ENCODE assay signal across 8 cellular contexts in genomic region chr2:128027801-128028667, GRCh38. TPM values are rescaled to one million over a fixed set of nuclear protein-coding genes. Genes with fewer than 3 reads are reported as not detected.
DNase-seq lines count a peak whose midpoint lies in the region; ATAC-seq, FAIRE-seq and TF ChIP-seq lines count a peak whose summit lies in the region.

TSS of gene SAP130 (minus strand) at chr2:128028059. CDS start at chr2:128026292, 1,767 bp downstream.

- peak within 1 kb of the TSS; percentile 100 for H3K9ac ChIP-seq in neuronal stem cell (ENCODE audit: low read depth, low read length, poor library complexity)
- H3K9ac ChIP-seq in subcutaneous abdominal adipose tissue (ENCODE audit: low read length in 5 of 5), result peak within 1 kb of the TSS; percentile 3 to 83 (median 77)

- peak within 1 kb of the TSS; percentile 74 for H4K8ac ChIP-seq in neuronal stem cell (ENCODE audit: low read depth, low read length)

- H3K4me1 ChIP-seq in neuronal stem cell (ENCODE audit: control insufficient read depth in 2 of 2, insufficient read depth in 1 of 2, low read depth in 1 of 2, low read length in 2 of 2) (peaks cover 4 to 8% of the 10 kb centered on the region in 2 donors), subcutaneous abdominal adipose tissue (ENCODE audit: control insufficient read depth in 5 of 5, insufficient read depth in 5 of 5, low read length in 5 of 5) (peaks cover 3 to 14% (median 13%) of the 10 kb centered on the region in 5 donors)

- no peaks in the 10 kb centered on the region for H3K79me1 ChIP-seq in neuronal stem cell (ENCODE audit: low read depth, low read length)

- peak; percentile 99 for DNase-seq in NB4 (ENCODE audit: low read depth)
- peak; percentile 96 for DNase-seq in SK-N-DZ (ENCODE audit: low spot score)
- DNase-seq in activated naive CD4-positive, alpha-beta T cell treated with Interleukin-2 at 50 U/mL for 16 hours, result peak; percentile 99
- peak; percentile 96 to 98 for DNase-seq in frontal cortex (ENCODE audit: low spot score in 2 of 2)
- DNase-seq in neuronal stem cell (ENCODE audit: low spot score), result peak; percentile 94

- H2BK120ac ChIP-seq in neuronal stem cell (ENCODE audit: low read depth, low read length), result no peak within 1 kb of the TSS

- no peak for FAIRE-seq in frontal cortex (lab: Jason Lieb, UNC)

- peak within 1 kb of the TSS; percentile 99 for H3K18ac ChIP-seq in neuronal stem cell (ENCODE audit: low read length)

- peak; percentile 82 for ATAC-seq in HG02571 (IDR thresholded peaks at IDR 0.05; ENCODE audit: unreplicated experiment)

- H2BK5ac ChIP-seq in neuronal stem cell (ENCODE audit: low read length), result no peak within 1 kb of the TSS

- no peak within 1 kb of the TSS for H2BK12ac ChIP-seq in neuronal stem cell (ENCODE audit: low read length)

- peak within 1 kb of the TSS; percentile 87 for H3K4me2 ChIP-seq in neuronal stem cell (ENCODE audit: insufficient read depth, low read length, poor library complexity, severe bottlenecking)

- H3K4ac ChIP-seq in neuronal stem cell (ENCODE audit: low read length), result peak within 1 kb of the TSS; percentile 61

- peaks cover 1 to 14% of the 10 kb centered on the region in 2 donors for H3K9me3 ChIP-seq in neuronal stem cell (replicated peaks in 1 of 2; ENCODE audit: control insufficient read depth in 2 of 2, insufficient read depth in 1 of 2, low read depth in 1 of 2, low read length in 2 of 2)
- peaks cover 0 to 2% (median 0%) of the 10 kb centered on the region in 5 donors for H3K9me3 ChIP-seq in subcutaneous abdominal adipose tissue (ENCODE audit: control insufficient read depth in 5 of 5, low read length in 5 of 5)

- no peak within 1 kb of the TSS for H2BK15ac ChIP-seq in neuronal stem cell (ENCODE audit: low read length)

- H3K14ac ChIP-seq in neuronal stem cell (ENCODE audit: low read length), result peak within 1 kb of the TSS; percentile 99

- H2AFZ ChIP-seq in neuronal stem cell (ENCODE audit: low read length), result peak within 1 kb of the TSS; percentile 91

- TF ChIP-seq POLR2A in NB4 (IDR thresholded peaks at IDR 0.05; ENCODE audit: extremely low read depth, insufficient read length), result peak; percentile 71

- H3K4me3 ChIP-seq in GM08714 (ENCODE audit: low read length) (peak within 1 kb of the TSS; percentile 99), NB4 (ENCODE audit: low read depth, low read length) (peak within 1 kb of the TSS; percentile 77), neuronal stem cell (ENCODE audit: low read length in 2 of 2) (peak within 1 kb of the TSS; percentile 98), subcutaneous abdominal adipose tissue (ENCODE audit: low read depth in 1 of 5, low read length in 5 of 5) (peak within 1 kb of the TSS; percentile 68 to 95 (median 89))

- no CpG with 5 or more reads among the region's 106 CpGs for WGBS in neuronal stem cell (ENCODE audit: extremely low coverage in 2 of 2, insufficient read length in 2 of 2, insufficient replicate concordance in 1 of 2), 2 donors

- peak within 1 kb of the TSS; percentile 71 for H2AK5ac ChIP-seq in neuronal stem cell (ENCODE audit: low read depth, low read length)

- peak within 1 kb of the TSS; percentile 70 for H3K23ac ChIP-seq in neuronal stem cell (ENCODE audit: low read depth, low read length, poor library complexity)

- no peak for TF ChIP-seq CTCF in NB4 (IDR thresholded peaks at IDR 0.05; ENCODE audit: low read depth, low read length)

- peak within 1 kb of the TSS; percentile 62 for H4K91ac ChIP-seq in neuronal stem cell (ENCODE audit: low read depth, low read length, poor library complexity)

- H3K27ac ChIP-seq in neuronal stem cell (replicated peaks; ENCODE audit: low read length), result peak within 1 kb of the TSS; percentile 78
- peak within 1 kb of the TSS; percentile 80 for H3K27ac ChIP-seq in subcutaneous abdominal adipose tissue (ENCODE audit: low read depth, low read length)

- H3K36me3 ChIP-seq in neuronal stem cell (replicated peaks in 1 of 2; ENCODE audit: control insufficient read depth in 2 of 2, insufficient read depth in 2 of 2, low read length in 2 of 2) (peaks cover 0 to 25% of the 10 kb centered on the region in 2 donors), subcutaneous abdominal adipose tissue (ENCODE audit: control insufficient read depth in 5 of 5, insufficient read depth in 5 of 5, low read length in 5 of 5) (no peaks in the 10 kb centered on the region)

- peaks cover 0 to 17% (median 8%) of the 10 kb centered on the region in 3 experiments for H3K27me3 ChIP-seq in neuronal stem cell (ENCODE audit: control insufficient read depth in 3 of 3, insufficient read depth in 3 of 3, low read depth in 1 of 3, low read length in 3 of 3)
- no peaks in the 10 kb centered on the region for H3K27me3 ChIP-seq in subcutaneous abdominal adipose tissue (ENCODE audit: control insufficient read depth in 5 of 5, insufficient read depth in 4 of 5, low read length in 5 of 5)

RNA-seq across cellular contexts. Expression of gene SAP130, which starts in this region (rescaled TPM):
- 8.7 TPM in 2 replicates for polyA plus RNA-seq in SK-N-DZ (2014; cell fraction: cytosol; rRNA removed)
- 5.6 and 6.5 TPM in 2 replicates for polyA plus RNA-seq in SK-N-DZ (2014; cell fraction: nucleus; rRNA removed)
- 4.9 TPM for total RNA-seq in frontal cortex
- polyA plus RNA-seq in neuronal stem cell (2013, experiment 1 of 2), result 26.2 TPM
- polyA plus RNA-seq in neuronal stem cell (2013, experiment 2 of 2), result 26.2 TPM

Comparison
In these comparisons a context has a peak if more than half of its experiments do, and no peak if none do; other contexts are left out.
1. Peak in every context shown above with its lines: DNase-seq, ATAC-seq, H3K4me3 ChIP-seq and H3K27ac ChIP-seq.